ENCODE assay signal across 8 cellular contexts in the genomic region with DNA sequence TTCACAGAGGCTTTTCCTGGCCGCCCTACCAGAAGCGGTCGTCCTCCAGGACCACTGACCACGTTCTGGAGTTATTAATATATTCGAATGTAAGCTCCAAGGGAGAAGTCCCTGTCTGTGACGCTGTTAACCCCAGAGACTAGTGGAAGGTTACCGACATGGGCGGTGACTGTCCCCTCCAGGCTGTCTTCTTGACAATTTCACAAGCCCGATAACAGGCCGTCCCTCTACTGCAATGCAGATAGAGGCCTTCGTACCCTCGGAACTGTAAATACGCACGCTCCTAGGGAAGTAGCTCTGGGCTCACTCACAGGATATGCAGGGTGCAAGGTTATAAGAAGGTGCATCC. TPM values are rescaled to one million over a fixed set of nuclear protein-coding genes. Genes with fewer than 3 reads are reported as not detected.
DNase-seq lines count a peak whose midpoint lies in the region; ATAC-seq, FAIRE-seq and TF ChIP-seq lines count a peak whose summit lies in the region.

No MANE protein-coding gene starts in this region.

- peak overlapping the region; percentile 98 for H3K27ac ChIP-seq in A549
- no peak overlapping the region for H3K27ac ChIP-seq in H1 (ENCODE audit: low read depth, low read length)
- H3K27ac ChIP-seq in stomach: peak overlapping the region; percentile 94 to 97 (median 95)

- no peak overlapping the region for H4K91ac ChIP-seq in H1 (replicated peaks; ENCODE audit: insufficient read length, low read length)

- ATAC-seq in A549 (peak; percentile 75 to 79), GM18511 (IDR thresholded peaks at IDR 0.05; ENCODE audit: unreplicated experiment) (peak; percentile 55), HG03025 (IDR thresholded peaks at IDR 0.05; ENCODE audit: low FRiP score, unreplicated experiment) (peak; percentile 42)

- POLR2A ChIA-PET in A549 (lab: Yijun Ruan, JAX): interaction anchor here (0.6 to 3.5 kb wide), 12 partner anchors 10 to 739 kb away, joined by 3 to 102 read pairs (median 6); a partner anchor contains a TSS
- POLR2A ChIA-PET in H1 (lab: Charles Lee; ENCODE audit: partially characterized antibody): interaction anchor here (0.7 to 2.8 kb wide), 7 partner anchors 11 to 361 kb away, joined by 3 to 19 read pairs (median 3); no protein-coding TSS in a partner anchor

- WGBS in A549 (ENCODE audit: missing lambda C conversion rate): 4% methylated on average over 14 of the region's 14 CpGs
- 3% methylated on average over 14 of the region's 14 CpGs; no CpG with 5 or more reads in 1 of the 2 experiments for WGBS in H1 (ENCODE audit: extremely low coverage in 1 of 2, insufficient coverage in 1 of 2, insufficient read length in 1 of 2, insufficient replicate concordance in 2 of 2, low coverage in 1 of 2, low lambda C conversion rate in 2 of 2, missing lambda C conversion rate in 1 of 2), 2 experiments
- 0 to 2% (median 1%) methylated on average over 14 of the region's 14 CpGs for WGBS in stomach, 5 donors

- TF ChIP-seq RAD21 in A549 (conservative IDR thresholded peaks at IDR 0.05 in 1 of 2, IDR thresholded peaks at IDR 0.05 in 1 of 2): no peak
- no peak for TF ChIP-seq RAD21 in H1 (IDR thresholded peaks at IDR 0.05 in 1 of 2, conservative IDR thresholded peaks at IDR 0.05 in 1 of 2; ENCODE audit: low read depth in 2 of 2, low read length in 2 of 2)

- no peak overlapping the region; the same call in 1 of the 2 replicates for H2BK15ac ChIP-seq in H1 (ENCODE audit: low read length)

- no peak overlapping the region for H2BK120ac ChIP-seq in H1 (replicated peaks; ENCODE audit: low read depth, low read length)

- no peak for FAIRE-seq in A549 (lab: Jason Lieb, UNC)
- no peak for FAIRE-seq in H1 (lab: Jason Lieb, UNC)

- H2AFZ ChIP-seq in H1 (ENCODE audit: low read length): peak overlapping the region; percentile 86

- H3K4me2 ChIP-seq in A549: peak overlapping the region; percentile 78
- H3K4me2 ChIP-seq in H1 (ENCODE audit: insufficient read depth in 1 of 2, low read depth in 2 of 2, low read length in 2 of 2): peak overlapping the region; percentile 95 to 96

- no peak overlapping the region for H3K23ac ChIP-seq in H1 (ENCODE audit: insufficient read length)

- no peaks in the 10 kb centered on the region for H3K27me3 ChIP-seq in H1 (replicated peaks in 1 of 4; ENCODE audit: control insufficient read depth in 3 of 4, extremely low read depth in 1 of 4, insufficient read depth in 3 of 4, low read length in 3 of 4)
- no peaks in the 10 kb centered on the region for H3K27me3 ChIP-seq in mononuclear cell (ENCODE audit: insufficient read depth, low read length)
- no peaks in the 10 kb centered on the region for H3K27me3 ChIP-seq in stomach

- H4K20me1 ChIP-seq in H1 (replicated peaks in 1 of 2; ENCODE audit: control insufficient read depth in 1 of 2, insufficient read depth in 2 of 2, low read length in 2 of 2): no peaks in the 10 kb centered on the region

- H3K4me1 ChIP-seq in A549: peaks cover 25% of the 10 kb centered on the region
- no peaks in the 10 kb centered on the region for H3K4me1 ChIP-seq in H1 (replicated peaks in 1 of 4; ENCODE audit: control insufficient read depth in 3 of 4, insufficient read depth in 4 of 4, low read length in 3 of 4)
- H3K4me1 ChIP-seq in mononuclear cell (ENCODE audit: insufficient read depth, low read length): peaks cover 28% of the 10 kb centered on the region
- H3K4me1 ChIP-seq in stomach: peaks cover 5 to 39% (median 28%) of the 10 kb centered on the region in 4 donors

- no peak overlapping the region for H2AK5ac ChIP-seq in H1 (ENCODE audit: low read depth, low read length)

- H3K9ac ChIP-seq in H1 (replicated peaks in 1 of 4; ENCODE audit: extremely low read depth in 1 of 4, low read depth in 3 of 4, low read length in 3 of 4): peak overlapping the region in 3 of 4 experiments; percentile 25 to 87 (median 68); a peak in 6 of 7 replicates

- no peak overlapping the region for H2BK12ac ChIP-seq in H1 (ENCODE audit: low read depth, low read length)

- H3K9me3 ChIP-seq in A549: no peaks in the 10 kb centered on the region
- H3K9me3 ChIP-seq in H1 (ENCODE audit: insufficient read depth in 2 of 2, low read depth in 1 of 2, low read length in 1 of 2): peaks cover 0 to 4% of the 10 kb centered on the region in 2 experiments; a peak in 1 of 4 replicates
- H3K9me3 ChIP-seq in mononuclear cell (ENCODE audit: low read depth, low read length): no peaks in the 10 kb centered on the region
- no peaks in the 10 kb centered on the region for H3K9me3 ChIP-seq in stomach

- no peak overlapping the region for H2BK20ac ChIP-seq in H1 (ENCODE audit: low read length)

- CTCF ChIA-PET in A549 (lab: Yijun Ruan, JAX): interaction anchor here (0.5 to 4.8 kb wide), 16 partner anchors 8 to 489 kb away, joined by 3 to 53 read pairs (median 6); a partner anchor contains a TSS
- CTCF ChIA-PET in H1 (lab: Charles Lee; ENCODE audit: partially characterized antibody): interaction anchor here (0.8 to 2.8 kb wide), 8 partner anchors 18 to 309 kb away, joined by 3 to 18 read pairs (median 4); no protein-coding TSS in a partner anchor

- H3K14ac ChIP-seq in H1 (ENCODE audit: insufficient read length): no peak overlapping the region

- H3K79me2 ChIP-seq in H1 (ENCODE audit: control insufficient read depth in 1 of 2, insufficient read depth in 2 of 2, low read length in 2 of 2): peaks cover 0 to 17% of the 10 kb centered on the region in 2 experiments; a peak in 2 of 4 replicates

- peaks cover 0 to 12% (median 2%) of the 10 kb centered on the region in 4 experiments; a peak in 4 of 8 replicates for H3K36me3 ChIP-seq in H1 (ENCODE audit: control insufficient read depth in 2 of 4, insufficient read depth in 4 of 4, low read length in 3 of 4)
- peaks cover 0 to 3% (median 0%) of the 10 kb centered on the region in 4 donors for H3K36me3 ChIP-seq in stomach

- intact Hi-C loops in stomach (cut with DNase I; ENCODE audit: low total_unique reads): no loop called here

- H3K79me1 ChIP-seq in H1 (ENCODE audit: low read depth, low read length): no peaks in the 10 kb centered on the region

- TF ChIP-seq POLR2A in A549 (IDR thresholded peaks at IDR 0.05; ENCODE audit: low read length) (peak; percentile 33), H1 (IDR thresholded peaks at IDR 0.05; ENCODE audit: control extremely low read depth in 1 of 2, low read depth in 2 of 2, low read length in 2 of 2) (no peak), stomach (IDR thresholded peaks at IDR 0.05) (no peak)

- TF ChIP-seq EP300 in A549 (IDR thresholded peaks at IDR 0.05) (no peak), H1 (IDR thresholded peaks at IDR 0.05; ENCODE audit: borderline replicate concordance in 1 of 2, low read depth in 2 of 2, low read length in 2 of 2) (no peak), stomach (IDR thresholded peaks at IDR 0.05) (no peak)

- peak overlapping the region; percentile 63 for H4K5ac ChIP-seq in H1 (ENCODE audit: insufficient read length, low read depth, low read length)

- H3K4me3 ChIP-seq in A549 (peak overlapping the region; percentile 87), H1 (ENCODE audit: extremely low read depth in 1 of 4, insufficient read depth in 2 of 4, low read depth in 3 of 4, low read length in 4 of 4) (peak overlapping the region; percentile 65 to 86 (median 76)), mononuclear cell (ENCODE audit: low read length) (peak overlapping the region; percentile 99), stomach (peak overlapping the region; percentile 68 to 90 (median 80))

- peak overlapping the region; percentile 40; the same call in 1 of the 2 replicates for H2BK5ac ChIP-seq in H1 (ENCODE audit: low read depth, low read length)

- peak; percentile 74 to 85 for DNase-seq in A549 (ENCODE audit: low read depth in 1 of 2, low spot score in 1 of 2)
- DNase-seq in NCI-H2171 treated with DMSO at 0.1 percent for 48 hours (lab: John Stamatoyannopoulos, UW): peak; percentile 76
- DNase-seq in activated CD4-positive, alpha-beta T cell treated with anti-CD3 and anti-CD28 coated beads for 1 hour: peak; percentile 32
- DNase-seq in H1 (ENCODE audit: low read depth in 1 of 2, low spot score in 2 of 2): peak in 1 of 2 experiments; percentile 57
- peak; percentile 37 for DNase-seq in stomach

- no peak overlapping the region for H3K4ac ChIP-seq in H1 (replicated peaks; ENCODE audit: insufficient read length, low read depth, low read length)

- peak overlapping the region; percentile 39; the same call in 1 of the 2 replicates for H4K8ac ChIP-seq in H1 (ENCODE audit: extremely low read depth, insufficient read depth, low read length)

- peaks cover 9% of the 10 kb centered on the region for H3K23me2 ChIP-seq in H1 (ENCODE audit: low read depth, low read length)

- no peak overlapping the region for H3K56ac ChIP-seq in H1 (replicated peaks; ENCODE audit: insufficient read length, low read depth, low read length)

- peak overlapping the region; percentile 95 for H3K18ac ChIP-seq in H1 (ENCODE audit: extremely low read depth, low read length)

- no peak for TF ChIP-seq CTCF in A549 (IDR thresholded peaks at IDR 0.05)
- no peak for TF ChIP-seq CTCF in H1 (IDR thresholded peaks at IDR 0.05; ENCODE audit: control extremely low read depth in 1 of 3, insufficient read depth in 1 of 3, low read depth in 1 of 3, low read length in 3 of 3)
- TF ChIP-seq CTCF in stomach (IDR thresholded peaks at IDR 0.05): no peak

TF ChIP-seq in A549, 52 proteins besides CTCF, POLR2A, EP300 and RAD21:
- 0 out of 4 replicates have a peak, but pooled peaks of 1 of the 2 experiments have one; percentile 23 for TF ChIP-seq CEBPB (IDR thresholded peaks at IDR 0.05)
- no peak for TF ChIP-seq KDM5A (IDR thresholded peaks at IDR 0.05)

TF ChIP-seq in H1, 55 proteins besides CTCF, POLR2A, EP300 and RAD21 (continues in another document):
- TF ChIP-seq GABPA (IDR thresholded peaks at IDR 0.05; ENCODE audit: borderline replicate concordance, insufficient read depth, low read length): no peak
- TF ChIP-seq POU5F1 (IDR thresholded peaks at IDR 0.05; ENCODE audit: low read depth, low read length): no peak

RNA-seq across cellular contexts. Expression of a gene that starts 0.6 kb away (rescaled TPM):
- polyA plus RNA-seq in A549 (2011; rRNA removed) (130 and 184 TPM in 2 replicates), A549 (2017; fragmentation: RNase III; extraction: RNeasy Plus Mini Kit Qiagen cat#74134 plus additional on column Dnase treatment) (43.1 to 56.7 TPM (median 50.5 TPM) in 3 replicates), H1 (2011; rRNA removed) (3.7 and 4.3 TPM in 2 replicates), stomach (10 to 100 TPM; 10.2 to 57.7 (median 29.5) TPM)
- 22.4 and 34.2 TPM in 2 replicates for polyA plus RNA-seq in A549 (2012; cell fraction: cytosol; rRNA removed)
- polyA plus RNA-seq in A549 (2012; cell fraction: nucleus; rRNA removed): 8.7 and 11.8 TPM in 2 replicates
- 20.9 and 23.0 TPM in 2 replicates for polyA minus RNA-seq in A549 (2011; rRNA and poly(A)+ RNA removed)
- total RNA-seq in H1 (2021; fragmentation: NEBNext Ultra II Directional; extraction: Animal tissue kit (Norgen Biotek cat#: 25700)): 10.6 and 14.9 TPM in 2 replicates
- 6.0 TPM for polyA plus RNA-seq in H1 (2011; cell fraction: cytosol; rRNA removed)
- polyA plus RNA-seq in H1 (2011; cell fraction: nucleus; rRNA removed): 4.7 TPM
- 3.7 to 6.8 TPM (median 5.7 TPM) in 4 replicates for polyA plus RNA-seq in H1 (2012, experiment 1 of 2)
- polyA plus RNA-seq in H1 (2012, experiment 2 of 2): 2.2 TPM
- 9.6 TPM for polyA plus RNA-seq in H1 (2013, experiment 1 of 2)
- 8.8 TPM for polyA plus RNA-seq in H1 (2013, experiment 2 of 2)
- polyA minus RNA-seq in H1 (2011; rRNA and poly(A)+ RNA removed): 2.3 and 2.7 TPM in 2 replicates
- 2.7 TPM for polyA minus RNA-seq in H1 (2011; cell fraction: cytosol; rRNA and poly(A)+ RNA removed)
- polyA minus RNA-seq in H1 (2011; cell fraction: nucleus; rRNA and poly(A)+ RNA removed): 8.9 TPM
- total RNA-seq in mononuclear cell (18.4 TPM), stomach (10 to 100 TPM in 3 of 5 donors, 1 to 10 TPM in 2; 3.8 to 36.7 (median 26.8) TPM)
